27 cellular contexts compared by ENCODE assay signal in genomic region chr22:29055192-29055830, GRCh38. TPM values are rescaled to one million over a fixed set of nuclear protein-coding genes. Genes with fewer than 3 reads are reported as not detected.
DNase-seq lines count a peak whose midpoint lies in the region; ATAC-seq, FAIRE-seq and TF ChIP-seq lines count a peak whose summit lies in the region.
"Had no signal": no experiment of that assay in that cellular context is flagged by ENCODE, and none has a peak within 500 bp of the region (broad histone marks: within the 10 kb centered on the region; RNA-seq: fewer than 3 reads in every experiment).

No MANE protein-coding gene starts in this region.

- FAIRE-seq in HepG2 (lab: Jason Lieb, UNC) (no peak), H54 (lab: Jason Lieb, UNC) (no peak)
- FAIRE-seq: GM12892 had no signal

- POLR2A ChIA-PET in HepG2 (lab: Yijun Ruan, JAX) = interaction anchor here (0.9 to 1.5 kb wide), 2 partner anchors 11 to 14 kb away, joined by 3 read pairs; no protein-coding TSS in a partner anchor

- peaks cover 38% of the 10 kb centered on the region for H3K4me1 ChIP-seq in HepG2 (ENCODE audit: insufficient read depth, low read length)
- peaks cover 0 to 7% (median 3%) of the 10 kb centered on the region in 4 donors for H3K4me1 ChIP-seq in right lobe of liver
- H3K4me1 ChIP-seq in iPS-20b (ENCODE audit: insufficient read depth, low read length) = peaks cover 24% of the 10 kb centered on the region; the same call in 1 of the 2 replicates
- H3K4me1 ChIP-seq: foreskin keratinocyte had no signal

- H3K9ac ChIP-seq in HepG2 (ENCODE audit: insufficient read depth, low read depth, low read length) (no peak overlapping the region), iPS-20b (ENCODE audit: low read depth, low read length) (peak overlapping the region; percentile 1; the same call in 1 of the 2 replicates)
- H3K9ac ChIP-seq: GM23248 had no signal

- 93% methylated on average over 14 of the region's 14 CpGs for WGBS in HepG2 (ENCODE audit: low lambda C conversion rate)
- WGBS in right lobe of liver (ENCODE audit: insufficient coverage, low coverage, low lambda C conversion rate, missing lambda C conversion rate) = 83% methylated on average over 10 of the region's 14 CpGs

- no peak for TF ChIP-seq EP300 in HepG2 (IDR thresholded peaks at IDR 0.05; ENCODE audit: low read depth in 2 of 2, low read length in 2 of 2)
- TF ChIP-seq EP300 in HepG2 (CRISPR knock-in tag; IDR thresholded peaks at IDR 0.05; ENCODE audit: borderline replicate concordance) = no peak

- TF ChIP-seq POLR2A in HepG2 (IDR thresholded peaks at IDR 0.05; ENCODE audit: insufficient read depth in 1 of 2, low read depth in 2 of 2, low read length in 2 of 2) (no peak), right lobe of liver (IDR thresholded peaks at IDR 0.05) (no peak), H54 (IDR thresholded peaks at IDR 0.05; ENCODE audit: low read depth, low read length) (no peak)

- no peaks in the 10 kb centered on the region for H3K27me3 ChIP-seq in HepG2 (ENCODE audit: control insufficient read depth in 1 of 2, insufficient read depth in 2 of 2, low read length in 2 of 2)
- no peaks in the 10 kb centered on the region for H3K27me3 ChIP-seq in right lobe of liver
- H3K27me3 ChIP-seq in iPS-20b (ENCODE audit: insufficient read depth, low read length) = no peaks in the 10 kb centered on the region
- H3K27me3 ChIP-seq: dorsolateral prefrontal cortex, foreskin keratinocyte had no signal

- H3K27ac ChIP-seq in HepG2 (ENCODE audit: extremely low read length, insufficient read depth, low read length) (no peak overlapping the region), right lobe of liver (peak overlapping the region in 1 of 3 donors; percentile 16), iPS-20b (ENCODE audit: low read length) (no peak overlapping the region)
- H3K27ac ChIP-seq: foreskin keratinocyte, GM23248, skin epidermis had no signal

- no peaks in the 10 kb centered on the region for H3K9me3 ChIP-seq in HepG2 (ENCODE audit: low read length)
- H3K9me3 ChIP-seq in right lobe of liver = no peaks in the 10 kb centered on the region
- H3K9me3 ChIP-seq in iPS-20b (ENCODE audit: insufficient read depth, low read depth, low read length) = no peaks in the 10 kb centered on the region

- H3K79me2 ChIP-seq in HepG2 (ENCODE audit: insufficient read depth, low read length) = no peaks in the 10 kb centered on the region

- H3K4me3 ChIP-seq in HepG2 (replicated peaks in 1 of 3; ENCODE audit: insufficient read depth in 1 of 3, low read depth in 2 of 3, low read length in 3 of 3) = no peak overlapping the region
- H3K4me3 ChIP-seq in right lobe of liver = no peak overlapping the region
- H3K4me3 ChIP-seq in iPS-20b (ENCODE audit: low read length) = peak overlapping the region; percentile 44; the same call in 1 of the 2 replicates
- H3K4me3 ChIP-seq: dorsolateral prefrontal cortex, GM23248, skin epidermis had no signal

- H3K36me3 ChIP-seq in HepG2 (replicated peaks in 1 of 2; ENCODE audit: control insufficient read depth in 1 of 2, insufficient read depth in 2 of 2, low read length in 2 of 2) (peaks cover 10 to 11% of the 10 kb centered on the region in 2 experiments; a peak in 4 of 5 replicates), right lobe of liver (peaks cover 0 to 5% (median 0%) of the 10 kb centered on the region in 4 donors), iPS-20b (ENCODE audit: insufficient read depth, low read depth, low read length) (peaks cover 10% of the 10 kb centered on the region)

- TF ChIP-seq CTCF in HepG2 (CRISPR knock-in tag; IDR thresholded peaks at IDR 0.05) = no peak
- TF ChIP-seq CTCF in right lobe of liver (IDR thresholded peaks at IDR 0.05) = no peak

- no peak overlapping the region for H2AFZ ChIP-seq in HepG2 (ENCODE audit: low read length)
- H2AFZ ChIP-seq: GM23248 had no signal

- no peak overlapping the region for H3K4me2 ChIP-seq in HepG2 (ENCODE audit: low read depth, low read length)

- peaks cover 9% of the 10 kb centered on the region for H4K20me1 ChIP-seq in HepG2 (ENCODE audit: insufficient read depth, low read length)

- BruUV-seq in HepG2 (replicated peaks; lab: Mats Ljungman, UMichigan) = no TSS peak

- CTCF ChIA-PET in HepG2 (lab: Yijun Ruan, JAX; ENCODE audit: low intra/inter-chr PET ratio, low total read pairs) = no interaction called here

- ATAC-seq in HepG2 (no peak), right lobe of liver (no peak), HG02870 (IDR thresholded peaks at IDR 0.05; ENCODE audit: unreplicated experiment) (no peak)
- ATAC-seq: foreskin keratinocyte; naive thymus-derived CD4-positive, alpha-beta T cell; Panc1 had no signal

- in situ Hi-C loops in HepG2 (cut with HindIII; ENCODE audit: extremely low pct_ligation_motif_present, low pct_unique_long_range_greater_than_20kb) = no loop called here

- intact Hi-C loops in HepG2 (cut with micrococcal nuclease; ENCODE audit: unreplicated experiment) (no loop called here), right lobe of liver (cut with DNase I) (loop anchor here in 1 of 2 donors (10.0 kb wide), 1 partner anchor 99 kb away; no protein-coding TSS in a partner anchor), cardiac septum (cut with DNase I) (no loop called here)

- no peak for TF ChIP-seq RAD21 in HepG2 (CRISPR knock-in tag; IDR thresholded peaks at IDR 0.05)

- DNase-seq in HepG2 (ENCODE audit: low spot score) (no peak), right lobe of liver (no peak), NCI-H69 (lab: John Stamatoyannopoulos, UW) (peak; percentile 29), cardiac septum (ENCODE audit: low spot score) (no peak), SK-N-DZ (ENCODE audit: low spot score) (no peak), H54 (ENCODE audit: insufficient read length, low spot score) (no peak)
- DNase-seq: ACHN; activated B cell treated with CpG ODN at 0.5 μM for 24 hours; activated CD4-positive, alpha-beta memory T cell treated with anti-CD3 and anti-CD28 coated beads, Interleukin-2, amount 10 ng/mL, durations not matched to agents 7 days and 5 days; activated T-cell treated with anti-CD3 and anti-CD28 coated beads for 4 hours; dorsolateral prefrontal cortex; erythroblast; foreskin keratinocyte; GM23248; hippocampal formation; naive thymus-derived CD4-positive, alpha-beta T cell; NCI-H1105 treated with DMSO at 0.1 percent for 48 hours; NCI-H2227 treated with DMSO at 0.1 percent for 48 hours; stimulated activated naive CD4-positive, alpha-beta T cell treated with Interleukin-2 at 50 U/mL for 16 hours had no signal

RNA-seq across cellular contexts. Expression of gene C22orf31, which starts 6.3 kb away (rescaled TPM):
- total RNA-seq in HepG2 (2016; rRNA removed; fragmentation: Illumina TruSeq; extraction: Trizol) (not detected in 2 replicates), right lobe of liver (not detected), cardiac septum (not detected)
- not detected in 2 replicates for total RNA-seq in HepG2 (2016; cell fraction: cytosol; rRNA removed; fragmentation: Illumina TruSeq; extraction: Trizol; ENCODE audit: low read depth)
- total RNA-seq in HepG2 (2016; cell fraction: insoluble cytoplasmic fraction; rRNA removed; fragmentation: Illumina TruSeq; extraction: Trizol) = 0.19 TPM in 1 of 2 replicates, not detected in the other
- not detected in 2 replicates for total RNA-seq in HepG2 (2016; cell fraction: membrane; rRNA removed; fragmentation: Illumina TruSeq; extraction: Trizol)
- not detected in 2 replicates for total RNA-seq in HepG2 (2016; cell fraction: nucleus; rRNA removed; fragmentation: Illumina TruSeq; extraction: Trizol)
- polyA plus RNA-seq in HepG2 (2011; rRNA removed) = not detected in 2 replicates
- not detected in 2 replicates for polyA plus RNA-seq in HepG2 (2011; cell fraction: cytosol; rRNA removed)
- not detected in 2 replicates for polyA plus RNA-seq in HepG2 (2011; cell fraction: nucleus; rRNA removed)
- polyA plus RNA-seq in HepG2 (2012) = not detected in 2 replicates
- 0.25 TPM in 1 of 2 replicates, not detected in the other for polyA plus RNA-seq in HepG2 (2016; cell fraction: cytosol; fragmentation: Illumina TruSeq; extraction: Trizol; ENCODE audit: low read depth)
- not detected in 2 replicates for polyA plus RNA-seq in HepG2 (2016; cell fraction: insoluble cytoplasmic fraction; fragmentation: Illumina TruSeq; extraction: Trizol; ENCODE audit: low read depth)
- not detected in 2 replicates for polyA plus RNA-seq in HepG2 (2016; cell fraction: membrane; fragmentation: Illumina TruSeq; extraction: Trizol; ENCODE audit: low read depth)
- polyA plus RNA-seq in HepG2 (2016; cell fraction: nucleus; fragmentation: Illumina TruSeq; extraction: Trizol; ENCODE audit: insufficient read depth, low read depth) = not detected in 2 replicates
- not detected in 2 replicates for polyA minus RNA-seq in HepG2 (2011; rRNA and poly(A)+ RNA removed; ENCODE audit: low replicate concordance)
- polyA minus RNA-seq in HepG2 (2011; cell fraction: cytosol; rRNA and poly(A)+ RNA removed) = not detected in 2 replicates
- polyA minus RNA-seq in HepG2 (2011; cell fraction: nucleus; rRNA and poly(A)+ RNA removed) = not detected in 2 replicates
- not detected in 2 replicates for polyA plus RNA-seq in SK-N-DZ (2014; cell fraction: cytosol; rRNA removed)
- not detected in 2 replicates for polyA plus RNA-seq in SK-N-DZ (2014; cell fraction: nucleus; rRNA removed)
- total RNA-seq: activated B cell treated with CpG ODN at 0.5 μM for 24 hours; activated CD4-positive, alpha-beta memory T cell treated with anti-CD3 and anti-CD28 coated beads, Interleukin-2, amount 10 ng/mL, durations not matched to agents 7 days and 5 days; foreskin keratinocyte; GM23248; kidney epithelial cell; naive thymus-derived CD4-positive, alpha-beta T cell; SK-MEL-5; T-helper 2 cell treated with Interferon-gamma antibody and Interleukin-4, amounts not matched to agents 100 ng/mL and 5 ng/mL, for 36 hours had no signal
- polyA plus RNA-seq: foreskin keratinocyte; GM23248; naive thymus-derived CD4-positive, alpha-beta T cell had no signal

RNA-seq across cellular contexts. Expression of gene KREMEN1, which starts 17.5 kb away (rescaled TPM):
- total RNA-seq in HepG2 (2016; rRNA removed; fragmentation: Illumina TruSeq; extraction: Trizol) = 10.2 and 13.8 TPM in 2 replicates
- total RNA-seq in HepG2 (2016; cell fraction: cytosol; rRNA removed; fragmentation: Illumina TruSeq; extraction: Trizol; ENCODE audit: low read depth) = 1.6 and 2.8 TPM in 2 replicates
- 8.1 and 13.9 TPM in 2 replicates for total RNA-seq in HepG2 (2016; cell fraction: insoluble cytoplasmic fraction; rRNA removed; fragmentation: Illumina TruSeq; extraction: Trizol)
- 6.5 and 7.3 TPM in 2 replicates for total RNA-seq in HepG2 (2016; cell fraction: membrane; rRNA removed; fragmentation: Illumina TruSeq; extraction: Trizol)
- total RNA-seq in HepG2 (2016; cell fraction: nucleus; rRNA removed; fragmentation: Illumina TruSeq; extraction: Trizol) = 10.2 and 12.6 TPM in 2 replicates
- polyA plus RNA-seq in HepG2 (2011; rRNA removed) = 8.9 and 9.8 TPM in 2 replicates
- 8.5 and 10.8 TPM in 2 replicates for polyA plus RNA-seq in HepG2 (2011; cell fraction: cytosol; rRNA removed)
- 5.2 and 6.3 TPM in 2 replicates for polyA plus RNA-seq in HepG2 (2011; cell fraction: nucleus; rRNA removed)
- 5.6 and 7.9 TPM in 2 replicates for polyA plus RNA-seq in HepG2 (2012)
- polyA plus RNA-seq in HepG2 (2016; cell fraction: cytosol; fragmentation: Illumina TruSeq; extraction: Trizol; ENCODE audit: low read depth) = 1.5 TPM in 2 replicates
- polyA plus RNA-seq in HepG2 (2016; cell fraction: insoluble cytoplasmic fraction; fragmentation: Illumina TruSeq; extraction: Trizol; ENCODE audit: low read depth) = 9.5 and 11.0 TPM in 2 replicates
- 4.1 and 5.6 TPM in 2 replicates for polyA plus RNA-seq in HepG2 (2016; cell fraction: membrane; fragmentation: Illumina TruSeq; extraction: Trizol; ENCODE audit: low read depth)
- 20.4 and 21.5 TPM in 2 replicates for polyA plus RNA-seq in HepG2 (2016; cell fraction: nucleus; fragmentation: Illumina TruSeq; extraction: Trizol; ENCODE audit: insufficient read depth, low read depth)
- 1.5 and 13.8 TPM in 2 replicates for polyA minus RNA-seq in HepG2 (2011; rRNA and poly(A)+ RNA removed; ENCODE audit: low replicate concordance)
- polyA minus RNA-seq in HepG2 (2011; cell fraction: cytosol; rRNA and poly(A)+ RNA removed) = 5.3 and 6.3 TPM in 2 replicates
- 1.8 and 2.7 TPM in 2 replicates for polyA minus RNA-seq in HepG2 (2011; cell fraction: nucleus; rRNA and poly(A)+ RNA removed)
- total RNA-seq in right lobe of liver = 1 to 10 TPM; 1.7 to 6.7 (median 3.0) TPM
- total RNA-seq in cardiac septum = 52.1 TPM
- polyA plus RNA-seq in SK-N-DZ (2014; cell fraction: cytosol; rRNA removed) = 18.3 and 20.8 TPM in 2 replicates
- 5.4 and 7.3 TPM in 2 replicates for polyA plus RNA-seq in SK-N-DZ (2014; cell fraction: nucleus; rRNA removed)
- total RNA-seq: activated B cell treated with CpG ODN at 0.5 μM for 24 hours; activated CD4-positive, alpha-beta memory T cell treated with anti-CD3 and anti-CD28 coated beads, Interleukin-2, amount 10 ng/mL, durations not matched to agents 7 days and 5 days had no signal
- polyA plus RNA-seq: naive thymus-derived CD4-positive, alpha-beta T cell had no signal
